ENCODE assay signal across 21 cellular contexts in genomic region chr2:226664140-226664539, GRCh38.
A peak's percentile ranks its signal among the peaks of the same experiment; 100 is the strongest.
DNase-seq lines count a peak whose midpoint lies in the region; FAIRE-seq and TF ChIP-seq lines count a peak whose summit lies in the region.
"Had no signal": no experiment of that assay in that cellular context is flagged by ENCODE, and none has a peak within 500 bp of the region (broad histone marks: within the 10 kb centered on the region; RNA-seq: fewer than 3 reads in every experiment).

No MANE protein-coding gene starts in this region.

- H3K4me3 Mint-ChIP-seq in activated naive CD4-positive, alpha-beta T cell treated with anti-CD3 and anti-CD28 coated beads, Interleukin-2, amount 10 ng/mL, durations not matched to agents 7 days and 5 days: no peak overlapping the region
- H3K4me3 Mint-ChIP-seq: activated CD4-positive, alpha-beta memory T cell treated with anti-CD3 and anti-CD28 coated beads for 36 hours; naive B cell; stimulated activated naive B cell treated with anti-CD40 and anti-IgM and Interleukin-4, amounts not matched to agents 10 μg/mL and 1 μg/mL and 100 μg/mL, for 72 hours; T-helper 1 cell treated with Interleukin-12 subunit alpha and Interleukin-12 subunit beta and Interleukin-4 antibody, amounts not matched to agents 30 μg/mL and 1 μg/mL, for 36 hours had no signal

- H3K4me1 Mint-ChIP-seq in activated naive CD4-positive, alpha-beta T cell treated with anti-CD3 and anti-CD28 coated beads, Interleukin-2, amount 10 ng/mL, durations not matched to agents 7 days and 5 days: no peaks in the 10 kb centered on the region
- H3K4me1 Mint-ChIP-seq: naive B cell had no signal

- TF ChIP-seq CTCF in kidney (IDR thresholded peaks at IDR 0.05; ENCODE audit: borderline replicate concordance, extremely low read depth, insufficient read depth) (no peak), thyroid gland (IDR thresholded peaks at IDR 0.05) (no peak), GM13977 (IDR thresholded peaks at IDR 0.05; ENCODE audit: extremely low read depth, insufficient read depth, missing control alignments) (no peak)

- no peak for FAIRE-seq in kidney (lab: Jason Lieb, UNC)
- FAIRE-seq: islet of Langerhans had no signal

- H3K27ac Mint-ChIP-seq in activated naive CD4-positive, alpha-beta T cell treated with anti-CD3 and anti-CD28 coated beads, Interleukin-2, amount 10 ng/mL, durations not matched to agents 7 days and 5 days: no peak overlapping the region
- H3K27ac Mint-ChIP-seq: activated CD4-positive, alpha-beta memory T cell treated with anti-CD3 and anti-CD28 coated beads for 36 hours; naive B cell; stimulated activated naive B cell treated with anti-CD40 and anti-IgM and Interleukin-4, amounts not matched to agents 10 μg/mL and 1 μg/mL and 100 μg/mL, for 72 hours; T-helper 1 cell treated with Interleukin-12 subunit alpha and Interleukin-12 subunit beta and Interleukin-4 antibody, amounts not matched to agents 30 μg/mL and 1 μg/mL, for 36 hours had no signal

- H3K9me3 Mint-ChIP-seq in activated naive CD4-positive, alpha-beta T cell treated with anti-CD3 and anti-CD28 coated beads, Interleukin-2, amount 10 ng/mL, durations not matched to agents 7 days and 5 days: no peaks in the 10 kb centered on the region
- H3K9me3 Mint-ChIP-seq: activated CD4-positive, alpha-beta memory T cell treated with anti-CD3 and anti-CD28 coated beads for 36 hours; stimulated activated naive B cell treated with anti-CD40 and anti-IgM and Interleukin-4, amounts not matched to agents 10 μg/mL and 1 μg/mL and 100 μg/mL, for 72 hours; T-helper 1 cell treated with Interleukin-12 subunit alpha and Interleukin-12 subunit beta and Interleukin-4 antibody, amounts not matched to agents 30 μg/mL and 1 μg/mL, for 36 hours had no signal

- H3K36me3 Mint-ChIP-seq in activated naive CD4-positive, alpha-beta T cell treated with anti-CD3 and anti-CD28 coated beads, Interleukin-2, amount 10 ng/mL, durations not matched to agents 7 days and 5 days: no peaks in the 10 kb centered on the region
- H3K36me3 Mint-ChIP-seq: activated CD4-positive, alpha-beta memory T cell treated with anti-CD3 and anti-CD28 coated beads for 36 hours; naive B cell; stimulated activated naive B cell treated with anti-CD40 and anti-IgM and Interleukin-4, amounts not matched to agents 10 μg/mL and 1 μg/mL and 100 μg/mL, for 72 hours had no signal

- H3K9ac ChIP-seq in kidney (ENCODE audit: low read length in 2 of 2): no peak overlapping the region

- H3K27ac ChIP-seq in kidney (ENCODE audit: low read depth in 2 of 2, low read length in 2 of 2) (no peak overlapping the region), thyroid gland (no peak overlapping the region)
- H3K27ac ChIP-seq: transverse colon had no signal

- intact Hi-C loops in kidney (cut with DNase I) (no loop called here), thyroid gland (cut with DNase I) (no loop called here)

- H3K27me3 Mint-ChIP-seq in activated naive CD4-positive, alpha-beta T cell treated with anti-CD3 and anti-CD28 coated beads, Interleukin-2, amount 10 ng/mL, durations not matched to agents 7 days and 5 days: peaks cover 19% of the 10 kb centered on the region

- CTCF ChIA-PET in activated naive CD4-positive, alpha-beta T cell treated with anti-CD3 and anti-CD28 coated beads, Interleukin-2, amount 10 ng/mL, durations not matched to agents 7 days and 5 days (lab: Charles Lee): no interaction called here

- in situ Hi-C loops in GM13977 (cut with MboI; ENCODE audit: low pct_unique_long_range_greater_than_20kb, low sequenced_read_pairs, unreplicated experiment): no loop called here

- peak; percentile 72 for DNase-seq in M059J (ENCODE audit: low read depth)
- DNase-seq in RPMI7951 (ENCODE audit: low read depth): peak; percentile 53
- DNase-seq in kidney: peak; percentile 80
- DNase-seq in thyroid gland: peak; percentile 79 to 89
- DNase-seq in GM13977 (ENCODE audit: low spot score): no peak
- no peak for DNase-seq in GM19240 (ENCODE audit: insufficient read length, low spot score)
- DNase-seq in activated naive CD4-positive, alpha-beta T cell treated with anti-CD3 and anti-CD28 coated beads, Interleukin-2, amount 10 ng/mL, durations not matched to agents 7 days and 5 days: no peak
- DNase-seq: activated CD4-positive, alpha-beta memory T cell treated with anti-CD3 and anti-CD28 coated beads for 36 hours; activated gamma-delta T cell treated with Interleukin-2 at 50 U/mL for 16 hours; AML-193; amniotic stem cell; COR-L47; foreskin fibroblast; HCEC 1CT; Kasumi-1; naive B cell; NCI-H1417 treated with DMSO at 0.1 percent for 48 hours; stimulated activated naive B cell treated with anti-CD40 and anti-IgM and Interleukin-4, amounts not matched to agents 10 μg/mL and 1 μg/mL and 100 μg/mL, for 72 hours; transverse colon had no signal

- peaks cover 9 to 10% of the 10 kb centered on the region in 2 donors for H3K4me1 ChIP-seq in kidney (ENCODE audit: control insufficient read depth in 1 of 2, insufficient read depth in 1 of 2, low read depth in 1 of 2, low read length in 2 of 2)
- H3K4me1 ChIP-seq in thyroid gland: peaks cover 4 to 17% of the 10 kb centered on the region in 2 donors

- no peaks in the 10 kb centered on the region for H3K27me3 ChIP-seq in thyroid gland
- H3K27me3 ChIP-seq: transverse colon had no signal

- no peaks in the 10 kb centered on the region for H3K9me3 ChIP-seq in kidney (ENCODE audit: control insufficient read depth in 1 of 2, low read length in 2 of 2)
- no peaks in the 10 kb centered on the region for H3K9me3 ChIP-seq in thyroid gland
- H3K9me3 ChIP-seq: transverse colon had no signal

- H3K4me3 ChIP-seq in kidney (ENCODE audit: low read length in 2 of 2) (no peak overlapping the region), thyroid gland (replicated peaks in 1 of 3) (no peak overlapping the region)
- H3K4me3 ChIP-seq: transverse colon had no signal

- WGBS in thyroid gland, 2 donors: 0 to 66% methylated on average over 2 to 3 of the region's 3 CpGs

- no peaks in the 10 kb centered on the region for H3K36me3 ChIP-seq in kidney (ENCODE audit: control insufficient read depth in 1 of 2, insufficient read depth in 2 of 2, low read length in 2 of 2)
- no peaks in the 10 kb centered on the region for H3K36me3 ChIP-seq in thyroid gland
- H3K36me3 ChIP-seq: transverse colon had no signal

- no peak for TF ChIP-seq POLR2A in thyroid gland (IDR thresholded peaks at IDR 0.05)

Comparison
In these comparisons a context has a peak if more than half of its experiments do, and no peak if none do; other contexts are left out.
1. DNase-seq: peak in M059J (single experiment), RPMI7951 (single experiment), kidney (single experiment) and thyroid gland (2 of 2); none in GM13977 (single experiment), GM19240 (single experiment) and activated naive CD4-positive, alpha-beta T cell treated with anti-CD3 and anti-CD28 coated beads, Interleukin-2, amount 10 ng/mL, durations not matched to agents 7 days and 5 days (single experiment).